8 cellular contexts compared by ENCODE assay signal in genomic region chr15:100350434-100351226, GRCh38.
DNase-seq lines count a peak whose midpoint lies in the region; ATAC-seq and TF ChIP-seq lines count a peak whose summit lies in the region.

No MANE protein-coding gene starts in this region.

- ATAC-seq in GM19351 (IDR thresholded peaks at IDR 0.05; ENCODE audit: unreplicated experiment) (no peak), GM21515 (IDR thresholded peaks at IDR 0.05; ENCODE audit: unreplicated experiment) (no peak), HG02571 (IDR thresholded peaks at IDR 0.05; ENCODE audit: unreplicated experiment) (no peak), GM18907 (IDR thresholded peaks at IDR 0.05; ENCODE audit: unreplicated experiment) (no peak)

- H3K36me3 ChIP-seq in mucosa of stomach (ENCODE audit: control insufficient read depth, insufficient read depth, low read length), result no peaks in the 10 kb centered on the region

- H3K4me3 ChIP-seq in choroid plexus epithelial cell (ENCODE audit: low read depth, low read length), result peak overlapping the region; percentile 73
- H3K4me3 ChIP-seq in mucosa of stomach (ENCODE audit: low read length), result peak overlapping the region; percentile 66

- TF ChIP-seq CTCF in choroid plexus epithelial cell (conservative IDR thresholded peaks at IDR 0.05; ENCODE audit: low read depth, low read length), result no peak

- H3K27me3 ChIP-seq in mucosa of stomach (ENCODE audit: control insufficient read depth, insufficient read depth, low read length), result no peaks in the 10 kb centered on the region

- peak overlapping the region; percentile 83 for H3K9ac ChIP-seq in mucosa of stomach (ENCODE audit: low read length)

- H3K4me1 ChIP-seq in mucosa of stomach (ENCODE audit: control insufficient read depth, insufficient read depth, low read length), result peaks cover 5% of the 10 kb centered on the region

- no peaks in the 10 kb centered on the region for H3K9me3 ChIP-seq in mucosa of stomach (ENCODE audit: control insufficient read depth, low read length)

- DNase-seq in DMS53 (lab: John Stamatoyannopoulos, UW) (peak; percentile 86), NCI-H345 (lab: John Stamatoyannopoulos, UW) (peak; percentile 62), choroid plexus epithelial cell (ENCODE audit: low read depth) (peak; percentile 81)
